In the genomic region with DNA sequence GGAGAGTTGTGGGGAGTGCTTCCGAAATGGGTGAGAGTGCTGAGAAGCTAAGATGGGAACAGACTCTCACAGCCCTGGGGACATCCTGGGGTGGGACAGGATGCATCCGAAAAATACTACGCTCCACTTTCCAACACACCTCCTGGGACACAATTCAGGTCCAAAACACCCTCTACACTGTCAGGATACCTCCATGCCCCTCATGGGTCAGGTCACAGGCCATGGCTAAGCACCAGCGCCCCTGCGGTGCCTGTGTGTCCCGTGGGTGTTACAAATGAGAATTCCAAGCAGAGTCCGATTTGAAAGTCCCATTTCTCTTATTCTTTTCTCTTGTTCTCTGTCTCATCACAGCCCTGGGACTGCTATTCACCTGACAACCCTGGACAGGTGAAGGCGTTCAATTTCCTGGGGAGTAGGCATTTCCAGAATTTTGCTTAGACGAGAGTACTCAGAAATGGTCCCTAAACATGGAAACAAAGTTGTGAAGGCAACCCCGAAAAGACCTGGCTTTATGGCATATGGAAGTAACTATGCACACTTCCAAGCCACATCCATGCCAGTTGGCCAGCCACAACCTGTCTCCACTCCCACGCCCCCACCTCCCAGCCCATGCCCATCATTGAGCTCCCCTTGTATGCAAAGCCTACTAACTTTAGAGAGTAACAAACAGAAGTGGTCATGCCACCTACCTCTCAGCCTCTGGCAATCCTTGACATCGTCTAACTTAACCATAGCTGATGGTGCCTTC, we compare ENCODE assay signal across 1 cellular context.
TF ChIP-seq lines count a peak whose summit lies in the region.

No MANE protein-coding gene starts in this region.

TF ChIP-seq in GM23338, 12 proteins besides CTCF, POLR2A, EP300 and RAD21 (continued from another document):
- TF ChIP-seq, protein P1, sequence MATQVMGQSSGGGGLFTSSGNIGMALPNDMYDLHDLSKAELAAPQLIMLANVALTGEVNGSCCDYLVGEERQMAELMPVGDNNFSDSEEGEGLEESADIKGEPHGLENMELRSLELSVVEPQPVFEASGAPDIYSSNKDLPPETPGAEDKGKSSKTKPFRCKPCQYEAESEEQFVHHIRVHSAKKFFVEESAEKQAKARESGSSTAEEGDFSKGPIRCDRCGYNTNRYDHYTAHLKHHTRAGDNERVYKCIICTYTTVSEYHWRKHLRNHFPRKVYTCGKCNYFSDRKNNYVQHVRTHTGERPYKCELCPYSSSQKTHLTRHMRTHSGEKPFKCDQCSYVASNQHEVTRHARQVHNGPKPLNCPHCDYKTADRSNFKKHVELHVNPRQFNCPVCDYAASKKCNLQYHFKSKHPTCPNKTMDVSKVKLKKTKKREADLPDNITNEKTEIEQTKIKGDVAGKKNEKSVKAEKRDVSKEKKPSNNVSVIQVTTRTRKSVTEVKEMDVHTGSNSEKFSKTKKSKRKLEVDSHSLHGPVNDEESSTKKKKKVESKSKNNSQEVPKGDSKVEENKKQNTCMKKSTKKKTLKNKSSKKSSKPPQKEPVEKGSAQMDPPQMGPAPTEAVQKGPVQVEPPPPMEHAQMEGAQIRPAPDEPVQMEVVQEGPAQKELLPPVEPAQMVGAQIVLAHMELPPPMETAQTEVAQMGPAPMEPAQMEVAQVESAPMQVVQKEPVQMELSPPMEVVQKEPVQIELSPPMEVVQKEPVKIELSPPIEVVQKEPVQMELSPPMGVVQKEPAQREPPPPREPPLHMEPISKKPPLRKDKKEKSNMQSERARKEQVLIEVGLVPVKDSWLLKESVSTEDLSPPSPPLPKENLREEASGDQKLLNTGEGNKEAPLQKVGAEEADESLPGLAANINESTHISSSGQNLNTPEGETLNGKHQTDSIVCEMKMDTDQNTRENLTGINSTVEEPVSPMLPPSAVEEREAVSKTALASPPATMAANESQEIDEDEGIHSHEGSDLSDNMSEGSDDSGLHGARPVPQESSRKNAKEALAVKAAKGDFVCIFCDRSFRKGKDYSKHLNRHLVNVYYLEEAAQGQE (IDR thresholded peaks at IDR 0.05; ENCODE audit: unreplicated experiment), result no peak
- TF ChIP-seq ZNF114 (CRISPR knock-in tag; IDR thresholded peaks at IDR 0.05) (no peak), JUNB (IDR thresholded peaks at IDR 0.05; ENCODE audit: unreplicated experiment) (no peak), CREB1 (CRISPR knock-in tag; IDR thresholded peaks at IDR 0.05; ENCODE audit: low read depth) (no peak)
- TF ChIP-seq, protein P2, sequence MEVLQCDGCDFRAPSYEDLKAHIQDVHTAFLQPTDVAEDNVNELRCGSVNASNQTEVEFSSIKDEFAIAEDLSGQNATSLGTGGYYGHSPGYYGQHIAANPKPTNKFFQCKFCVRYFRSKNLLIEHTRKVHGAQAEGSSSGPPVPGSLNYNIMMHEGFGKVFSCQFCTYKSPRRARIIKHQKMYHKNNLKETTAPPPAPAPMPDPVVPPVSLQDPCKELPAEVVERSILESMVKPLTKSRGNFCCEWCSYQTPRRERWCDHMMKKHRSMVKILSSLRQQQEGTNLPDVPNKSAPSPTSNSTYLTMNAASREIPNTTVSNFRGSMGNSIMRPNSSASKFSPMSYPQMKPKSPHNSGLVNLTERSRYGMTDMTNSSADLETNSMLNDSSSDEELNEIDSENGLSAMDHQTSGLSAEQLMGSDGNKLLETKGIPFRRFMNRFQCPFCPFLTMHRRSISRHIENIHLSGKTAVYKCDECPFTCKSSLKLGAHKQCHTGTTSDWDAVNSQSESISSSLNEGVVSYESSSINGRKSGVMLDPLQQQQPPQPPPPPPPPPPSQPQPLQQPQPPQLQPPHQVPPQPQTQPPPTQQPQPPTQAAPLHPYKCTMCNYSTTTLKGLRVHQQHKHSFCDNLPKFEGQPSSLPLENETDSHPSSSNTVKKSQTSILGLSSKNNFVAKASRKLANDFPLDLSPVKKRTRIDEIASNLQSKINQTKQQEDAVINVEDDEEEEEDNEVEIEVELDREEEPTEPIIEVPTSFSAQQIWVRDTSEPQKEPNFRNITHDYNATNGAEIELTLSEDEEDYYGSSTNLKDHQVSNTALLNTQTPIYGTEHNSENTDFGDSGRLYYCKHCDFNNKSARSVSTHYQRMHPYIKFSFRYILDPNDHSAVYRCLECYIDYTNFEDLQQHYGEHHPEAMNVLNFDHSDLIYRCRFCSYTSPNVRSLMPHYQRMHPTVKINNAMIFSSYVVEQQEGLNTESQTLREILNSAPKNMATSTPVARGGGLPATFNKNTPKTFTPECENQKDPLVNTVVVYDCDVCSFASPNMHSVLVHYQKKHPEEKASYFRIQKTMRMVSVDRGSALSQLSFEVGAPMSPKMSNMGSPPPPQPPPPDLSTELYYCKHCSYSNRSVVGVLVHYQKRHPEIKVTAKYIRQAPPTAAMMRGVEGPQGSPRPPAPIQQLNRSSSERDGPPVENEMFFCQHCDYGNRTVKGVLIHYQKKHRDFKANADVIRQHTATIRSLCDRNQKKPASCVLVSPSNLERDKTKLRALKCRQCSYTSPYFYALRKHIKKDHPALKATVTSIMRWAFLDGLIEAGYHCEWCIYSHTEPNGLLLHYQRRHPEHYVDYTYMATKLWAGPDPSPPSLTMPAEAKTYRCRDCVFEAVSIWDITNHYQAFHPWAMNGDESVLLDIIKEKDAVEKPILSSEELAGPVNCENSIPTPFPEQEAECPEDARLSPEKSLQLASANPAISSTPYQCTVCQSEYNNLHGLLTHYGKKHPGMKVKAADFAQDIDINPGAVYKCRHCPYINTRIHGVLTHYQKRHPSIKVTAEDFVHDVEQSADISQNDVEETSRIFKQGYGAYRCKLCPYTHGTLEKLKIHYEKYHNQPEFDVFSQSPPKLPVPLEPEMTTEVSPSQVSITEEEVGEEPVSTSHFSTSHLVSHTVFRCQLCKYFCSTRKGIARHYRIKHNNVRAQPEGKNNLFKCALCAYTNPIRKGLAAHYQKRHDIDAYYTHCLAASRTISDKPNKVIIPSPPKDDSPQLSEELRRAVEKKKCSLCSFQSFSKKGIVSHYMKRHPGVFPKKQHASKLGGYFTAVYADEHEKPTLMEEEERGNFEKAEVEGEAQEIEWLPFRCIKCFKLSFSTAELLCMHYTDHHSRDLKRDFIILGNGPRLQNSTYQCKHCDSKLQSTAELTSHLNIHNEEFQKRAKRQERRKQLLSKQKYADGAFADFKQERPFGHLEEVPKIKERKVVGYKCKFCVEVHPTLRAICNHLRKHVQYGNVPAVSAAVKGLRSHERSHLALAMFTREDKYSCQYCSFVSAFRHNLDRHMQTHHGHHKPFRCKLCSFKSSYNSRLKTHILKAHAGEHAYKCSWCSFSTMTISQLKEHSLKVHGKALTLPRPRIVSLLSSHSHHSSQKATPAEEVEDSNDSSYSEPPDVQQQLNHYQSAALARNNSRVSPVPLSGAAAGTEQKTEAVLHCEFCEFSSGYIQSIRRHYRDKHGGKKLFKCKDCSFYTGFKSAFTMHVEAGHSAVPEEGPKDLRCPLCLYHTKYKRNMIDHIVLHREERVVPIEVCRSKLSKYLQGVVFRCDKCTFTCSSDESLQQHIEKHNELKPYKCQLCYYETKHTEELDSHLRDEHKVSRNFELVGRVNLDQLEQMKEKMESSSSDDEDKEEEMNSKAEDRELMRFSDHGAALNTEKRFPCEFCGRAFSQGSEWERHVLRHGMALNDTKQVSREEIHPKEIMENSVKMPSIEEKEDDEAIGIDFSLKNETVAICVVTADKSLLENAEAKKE (CRISPR knock-in tag; IDR thresholded peaks at IDR 0.05), result no peak
- TF ChIP-seq, protein P3, sequence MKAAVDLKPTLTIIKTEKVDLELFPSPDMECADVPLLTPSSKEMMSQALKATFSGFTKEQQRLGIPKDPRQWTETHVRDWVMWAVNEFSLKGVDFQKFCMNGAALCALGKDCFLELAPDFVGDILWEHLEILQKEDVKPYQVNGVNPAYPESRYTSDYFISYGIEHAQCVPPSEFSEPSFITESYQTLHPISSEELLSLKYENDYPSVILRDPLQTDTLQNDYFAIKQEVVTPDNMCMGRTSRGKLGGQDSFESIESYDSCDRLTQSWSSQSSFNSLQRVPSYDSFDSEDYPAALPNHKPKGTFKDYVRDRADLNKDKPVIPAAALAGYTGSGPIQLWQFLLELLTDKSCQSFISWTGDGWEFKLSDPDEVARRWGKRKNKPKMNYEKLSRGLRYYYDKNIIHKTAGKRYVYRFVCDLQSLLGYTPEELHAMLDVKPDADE (IDR thresholded peaks at IDR 0.05), result no peak
TF ChIP-seq in GM23338: peak in this region for 0.
